1 cellular context compared by ENCODE assay signal in the genomic region with DNA sequence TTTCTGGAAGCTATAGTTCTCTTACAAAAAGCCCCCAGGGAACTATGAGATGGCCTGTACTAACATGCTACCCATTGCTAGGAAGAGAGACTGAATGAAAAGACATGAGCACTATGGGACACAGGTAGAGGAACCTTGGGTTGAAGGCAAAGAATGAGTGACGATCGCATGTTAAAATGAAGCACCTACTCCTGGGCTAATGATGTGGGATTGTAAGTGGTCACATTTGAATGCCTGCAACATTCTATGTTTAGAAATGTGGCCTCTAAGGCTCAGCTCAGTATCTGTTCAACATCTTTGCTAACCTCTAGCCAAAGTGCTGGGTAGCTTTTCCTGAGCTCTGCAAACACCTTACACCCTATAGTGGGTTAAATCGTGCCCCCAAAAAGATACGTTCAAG.
TF ChIP-seq lines count a peak whose summit lies in the region.

No MANE protein-coding gene starts in this region.

TF ChIP-seq in GM12878, 131 proteins besides CTCF, POLR2A, EP300 and RAD21 (continued from another document):
- TF ChIP-seq, protein P1, sequence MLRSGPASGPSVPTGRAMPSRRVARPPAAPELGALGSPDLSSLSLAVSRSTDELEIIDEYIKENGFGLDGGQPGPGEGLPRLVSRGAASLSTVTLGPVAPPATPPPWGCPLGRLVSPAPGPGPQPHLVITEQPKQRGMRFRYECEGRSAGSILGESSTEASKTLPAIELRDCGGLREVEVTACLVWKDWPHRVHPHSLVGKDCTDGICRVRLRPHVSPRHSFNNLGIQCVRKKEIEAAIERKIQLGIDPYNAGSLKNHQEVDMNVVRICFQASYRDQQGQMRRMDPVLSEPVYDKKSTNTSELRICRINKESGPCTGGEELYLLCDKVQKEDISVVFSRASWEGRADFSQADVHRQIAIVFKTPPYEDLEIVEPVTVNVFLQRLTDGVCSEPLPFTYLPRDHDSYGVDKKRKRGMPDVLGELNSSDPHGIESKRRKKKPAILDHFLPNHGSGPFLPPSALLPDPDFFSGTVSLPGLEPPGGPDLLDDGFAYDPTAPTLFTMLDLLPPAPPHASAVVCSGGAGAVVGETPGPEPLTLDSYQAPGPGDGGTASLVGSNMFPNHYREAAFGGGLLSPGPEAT (IDR thresholded peaks at IDR 0.05; ENCODE audit: low read depth), result no peak
- no peak for TF ChIP-seq TCF7 (IDR thresholded peaks at IDR 0.05; ENCODE audit: borderline replicate concordance)
- no peak for TF ChIP-seq ESRRA (IDR thresholded peaks at IDR 0.05; ENCODE audit: low read length)
- TF ChIP-seq CREB1 (IDR thresholded peaks at IDR 0.05; ENCODE audit: low read depth), result no peak
- TF ChIP-seq, protein P2, sequence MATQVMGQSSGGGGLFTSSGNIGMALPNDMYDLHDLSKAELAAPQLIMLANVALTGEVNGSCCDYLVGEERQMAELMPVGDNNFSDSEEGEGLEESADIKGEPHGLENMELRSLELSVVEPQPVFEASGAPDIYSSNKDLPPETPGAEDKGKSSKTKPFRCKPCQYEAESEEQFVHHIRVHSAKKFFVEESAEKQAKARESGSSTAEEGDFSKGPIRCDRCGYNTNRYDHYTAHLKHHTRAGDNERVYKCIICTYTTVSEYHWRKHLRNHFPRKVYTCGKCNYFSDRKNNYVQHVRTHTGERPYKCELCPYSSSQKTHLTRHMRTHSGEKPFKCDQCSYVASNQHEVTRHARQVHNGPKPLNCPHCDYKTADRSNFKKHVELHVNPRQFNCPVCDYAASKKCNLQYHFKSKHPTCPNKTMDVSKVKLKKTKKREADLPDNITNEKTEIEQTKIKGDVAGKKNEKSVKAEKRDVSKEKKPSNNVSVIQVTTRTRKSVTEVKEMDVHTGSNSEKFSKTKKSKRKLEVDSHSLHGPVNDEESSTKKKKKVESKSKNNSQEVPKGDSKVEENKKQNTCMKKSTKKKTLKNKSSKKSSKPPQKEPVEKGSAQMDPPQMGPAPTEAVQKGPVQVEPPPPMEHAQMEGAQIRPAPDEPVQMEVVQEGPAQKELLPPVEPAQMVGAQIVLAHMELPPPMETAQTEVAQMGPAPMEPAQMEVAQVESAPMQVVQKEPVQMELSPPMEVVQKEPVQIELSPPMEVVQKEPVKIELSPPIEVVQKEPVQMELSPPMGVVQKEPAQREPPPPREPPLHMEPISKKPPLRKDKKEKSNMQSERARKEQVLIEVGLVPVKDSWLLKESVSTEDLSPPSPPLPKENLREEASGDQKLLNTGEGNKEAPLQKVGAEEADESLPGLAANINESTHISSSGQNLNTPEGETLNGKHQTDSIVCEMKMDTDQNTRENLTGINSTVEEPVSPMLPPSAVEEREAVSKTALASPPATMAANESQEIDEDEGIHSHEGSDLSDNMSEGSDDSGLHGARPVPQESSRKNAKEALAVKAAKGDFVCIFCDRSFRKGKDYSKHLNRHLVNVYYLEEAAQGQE (IDR thresholded peaks at IDR 0.05; ENCODE audit: low read depth, low read length), result no peak
- TF ChIP-seq KAT2A (conservative IDR thresholded peaks at IDR 0.05; ENCODE audit: control insufficient read depth, low read depth, low read length), result no peak
- TF ChIP-seq, protein P3, sequence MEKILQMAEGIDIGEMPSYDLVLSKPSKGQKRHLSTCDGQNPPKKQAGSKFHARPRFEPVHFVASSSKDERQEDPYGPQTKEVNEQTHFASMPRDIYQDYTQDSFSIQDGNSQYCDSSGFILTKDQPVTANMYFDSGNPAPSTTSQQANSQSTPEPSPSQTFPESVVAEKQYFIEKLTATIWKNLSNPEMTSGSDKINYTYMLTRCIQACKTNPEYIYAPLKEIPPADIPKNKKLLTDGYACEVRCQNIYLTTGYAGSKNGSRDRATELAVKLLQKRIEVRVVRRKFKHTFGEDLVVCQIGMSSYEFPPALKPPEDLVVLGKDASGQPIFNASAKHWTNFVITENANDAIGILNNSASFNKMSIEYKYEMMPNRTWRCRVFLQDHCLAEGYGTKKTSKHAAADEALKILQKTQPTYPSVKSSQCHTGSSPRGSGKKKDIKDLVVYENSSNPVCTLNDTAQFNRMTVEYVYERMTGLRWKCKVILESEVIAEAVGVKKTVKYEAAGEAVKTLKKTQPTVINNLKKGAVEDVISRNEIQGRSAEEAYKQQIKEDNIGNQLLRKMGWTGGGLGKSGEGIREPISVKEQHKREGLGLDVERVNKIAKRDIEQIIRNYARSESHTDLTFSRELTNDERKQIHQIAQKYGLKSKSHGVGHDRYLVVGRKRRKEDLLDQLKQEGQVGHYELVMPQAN (conservative IDR thresholded peaks at IDR 0.05), result no peak
- TF ChIP-seq, protein P4, sequence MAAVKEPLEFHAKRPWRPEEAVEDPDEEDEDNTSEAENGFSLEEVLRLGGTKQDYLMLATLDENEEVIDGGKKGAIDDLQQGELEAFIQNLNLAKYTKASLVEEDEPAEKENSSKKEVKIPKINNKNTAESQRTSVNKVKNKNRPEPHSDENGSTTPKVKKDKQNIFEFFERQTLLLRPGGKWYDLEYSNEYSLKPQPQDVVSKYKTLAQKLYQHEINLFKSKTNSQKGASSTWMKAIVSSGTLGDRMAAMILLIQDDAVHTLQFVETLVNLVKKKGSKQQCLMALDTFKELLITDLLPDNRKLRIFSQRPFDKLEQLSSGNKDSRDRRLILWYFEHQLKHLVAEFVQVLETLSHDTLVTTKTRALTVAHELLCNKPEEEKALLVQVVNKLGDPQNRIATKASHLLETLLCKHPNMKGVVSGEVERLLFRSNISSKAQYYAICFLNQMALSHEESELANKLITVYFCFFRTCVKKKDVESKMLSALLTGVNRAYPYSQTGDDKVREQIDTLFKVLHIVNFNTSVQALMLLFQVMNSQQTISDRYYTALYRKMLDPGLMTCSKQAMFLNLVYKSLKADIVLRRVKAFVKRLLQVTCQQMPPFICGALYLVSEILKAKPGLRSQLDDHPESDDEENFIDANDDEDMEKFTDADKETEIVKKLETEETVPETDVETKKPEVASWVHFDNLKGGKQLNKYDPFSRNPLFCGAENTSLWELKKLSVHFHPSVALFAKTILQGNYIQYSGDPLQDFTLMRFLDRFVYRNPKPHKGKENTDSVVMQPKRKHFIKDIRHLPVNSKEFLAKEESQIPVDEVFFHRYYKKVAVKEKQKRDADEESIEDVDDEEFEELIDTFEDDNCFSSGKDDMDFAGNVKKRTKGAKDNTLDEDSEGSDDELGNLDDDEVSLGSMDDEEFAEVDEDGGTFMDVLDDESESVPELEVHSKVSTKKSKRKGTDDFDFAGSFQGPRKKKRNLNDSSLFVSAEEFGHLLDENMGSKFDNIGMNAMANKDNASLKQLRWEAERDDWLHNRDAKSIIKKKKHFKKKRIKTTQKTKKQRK (IDR thresholded peaks at IDR 0.05; ENCODE audit: low read depth, low read length), result no peak
- TF ChIP-seq SREBF1 (IDR thresholded peaks at IDR 0.05; ENCODE audit: low read length), result no peak
- no peak for TF ChIP-seq JUNB (IDR thresholded peaks at IDR 0.05)
- TF ChIP-seq BMI1 (IDR thresholded peaks at IDR 0.05; ENCODE audit: borderline replicate concordance), result no peak
- TF ChIP-seq, protein P5, sequence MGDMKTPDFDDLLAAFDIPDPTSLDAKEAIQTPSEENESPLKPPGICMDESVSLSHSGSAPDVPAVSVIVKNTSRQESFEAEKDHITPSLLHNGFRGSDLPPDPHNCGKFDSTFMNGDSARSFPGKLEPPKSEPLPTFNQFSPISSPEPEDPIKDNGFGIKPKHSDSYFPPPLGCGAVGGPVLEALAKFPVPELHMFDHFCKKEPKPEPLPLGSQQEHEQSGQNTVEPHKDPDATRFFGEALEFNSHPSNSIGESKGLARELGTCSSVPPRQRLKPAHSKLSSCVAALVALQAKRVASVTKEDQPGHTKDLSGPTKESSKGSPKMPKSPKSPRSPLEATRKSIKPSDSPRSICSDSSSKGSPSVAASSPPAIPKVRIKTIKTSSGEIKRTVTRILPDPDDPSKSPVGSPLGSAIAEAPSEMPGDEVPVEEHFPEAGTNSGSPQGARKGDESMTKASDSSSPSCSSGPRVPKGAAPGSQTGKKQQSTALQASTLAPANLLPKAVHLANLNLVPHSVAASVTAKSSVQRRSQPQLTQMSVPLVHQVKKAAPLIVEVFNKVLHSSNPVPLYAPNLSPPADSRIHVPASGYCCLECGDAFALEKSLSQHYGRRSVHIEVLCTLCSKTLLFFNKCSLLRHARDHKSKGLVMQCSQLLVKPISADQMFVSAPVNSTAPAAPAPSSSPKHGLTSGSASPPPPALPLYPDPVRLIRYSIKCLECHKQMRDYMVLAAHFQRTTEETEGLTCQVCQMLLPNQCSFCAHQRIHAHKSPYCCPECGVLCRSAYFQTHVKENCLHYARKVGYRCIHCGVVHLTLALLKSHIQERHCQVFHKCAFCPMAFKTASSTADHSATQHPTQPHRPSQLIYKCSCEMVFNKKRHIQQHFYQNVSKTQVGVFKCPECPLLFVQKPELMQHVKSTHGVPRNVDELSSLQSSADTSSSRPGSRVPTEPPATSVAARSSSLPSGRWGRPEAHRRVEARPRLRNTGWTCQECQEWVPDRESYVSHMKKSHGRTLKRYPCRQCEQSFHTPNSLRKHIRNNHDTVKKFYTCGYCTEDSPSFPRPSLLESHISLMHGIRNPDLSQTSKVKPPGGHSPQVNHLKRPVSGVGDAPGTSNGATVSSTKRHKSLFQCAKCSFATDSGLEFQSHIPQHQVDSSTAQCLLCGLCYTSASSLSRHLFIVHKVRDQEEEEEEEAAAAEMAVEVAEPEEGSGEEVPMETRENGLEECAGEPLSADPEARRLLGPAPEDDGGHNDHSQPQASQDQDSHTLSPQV (IDR thresholded peaks at IDR 0.05), result no peak
- no peak for TF ChIP-seq MTA3 (IDR thresholded peaks at IDR 0.05; ENCODE audit: borderline replicate concordance, low read length)
- no peak for TF ChIP-seq SP1 (IDR thresholded peaks at IDR 0.05; ENCODE audit: low read depth, low read length)
- no peak for TF ChIP-seq NRF1 (conservative IDR thresholded peaks at IDR 0.05; ENCODE audit: low read depth, low read length)
- TF ChIP-seq PKNOX1 (IDR thresholded peaks at IDR 0.05), result no peak
- no peak for TF ChIP-seq ZSCAN29 (IDR thresholded peaks at IDR 0.05)
- no peak for TF ChIP-seq MXI1 (IDR thresholded peaks at IDR 0.05; ENCODE audit: low read depth, low read length)
- TF ChIP-seq EGR1 (IDR thresholded peaks at IDR 0.05; ENCODE audit: borderline replicate concordance in 1 of 2, low read depth in 2 of 2, low read length in 2 of 2), result no peak
- TF ChIP-seq EZH2 (IDR thresholded peaks at IDR 0.05; ENCODE audit: borderline replicate concordance, control insufficient read depth, low read depth, low read length), result no peak
- no peak for TF ChIP-seq SUPT20H (IDR thresholded peaks at IDR 0.05; ENCODE audit: borderline replicate concordance, control insufficient read depth, low read depth, low read length)
- TF ChIP-seq PML (IDR thresholded peaks at IDR 0.05; ENCODE audit: low read length), result no peak
- no peak for TF ChIP-seq FOXK2 (IDR thresholded peaks at IDR 0.05)
